ENCODE assay signal across 1 cellular context in the genomic region with DNA sequence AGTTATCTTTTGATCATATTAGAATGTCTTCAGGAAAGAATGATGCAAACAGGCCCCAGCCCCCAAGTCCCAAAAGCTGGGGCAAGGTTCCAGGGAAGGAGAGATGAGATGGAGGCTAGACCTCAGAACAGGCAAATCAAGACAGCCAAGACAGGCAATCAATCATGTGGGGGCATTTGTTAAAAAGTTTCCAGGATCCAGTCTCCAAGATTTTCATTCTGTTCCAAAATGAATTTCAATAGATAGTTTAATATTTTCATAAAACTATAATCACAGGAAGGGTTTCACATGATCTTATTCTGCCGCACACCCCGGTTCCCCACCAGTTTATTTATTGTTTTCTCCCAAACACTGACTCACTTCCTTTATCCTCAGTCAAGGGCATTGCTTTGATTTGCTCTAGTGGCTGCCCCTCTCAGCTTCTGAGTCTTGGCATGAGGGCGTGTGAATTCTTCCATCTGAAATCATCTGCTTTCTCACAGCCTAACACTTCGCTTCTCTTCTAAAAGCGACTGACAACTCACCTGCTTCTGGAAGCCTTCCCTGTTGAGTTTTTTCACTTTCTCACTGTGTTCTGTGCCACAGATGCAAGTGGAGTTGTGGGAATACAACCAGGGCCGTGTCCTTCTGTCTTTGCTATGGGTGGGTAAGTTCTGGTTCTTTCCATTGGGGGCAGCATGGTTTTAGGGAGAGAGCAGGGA.
A peak's percentile ranks its signal among the peaks of the same experiment; 100 is the strongest.
TF ChIP-seq lines count a peak whose summit lies in the region.

No MANE protein-coding gene starts in this region.

TF ChIP-seq in HepG2, 621 proteins besides CTCF, POLR2A, EP300 and RAD21 (continued from another document and continues in another):
- TF ChIP-seq SRSF4 (IDR thresholded peaks at IDR 0.05; ENCODE audit: low read depth, low read length, poor library complexity, severe bottlenecking): no peak
- TF ChIP-seq, protein P1, sequence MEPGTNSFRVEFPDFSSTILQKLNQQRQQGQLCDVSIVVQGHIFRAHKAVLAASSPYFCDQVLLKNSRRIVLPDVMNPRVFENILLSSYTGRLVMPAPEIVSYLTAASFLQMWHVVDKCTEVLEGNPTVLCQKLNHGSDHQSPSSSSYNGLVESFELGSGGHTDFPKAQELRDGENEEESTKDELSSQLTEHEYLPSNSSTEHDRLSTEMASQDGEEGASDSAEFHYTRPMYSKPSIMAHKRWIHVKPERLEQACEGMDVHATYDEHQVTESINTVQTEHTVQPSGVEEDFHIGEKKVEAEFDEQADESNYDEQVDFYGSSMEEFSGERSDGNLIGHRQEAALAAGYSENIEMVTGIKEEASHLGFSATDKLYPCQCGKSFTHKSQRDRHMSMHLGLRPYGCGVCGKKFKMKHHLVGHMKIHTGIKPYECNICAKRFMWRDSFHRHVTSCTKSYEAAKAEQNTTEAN (CRISPR knock-in tag; conservative IDR thresholded peaks at IDR 0.05): 0 out of 2 replicates have a peak, but pooled peaks have one; percentile 54
- TF ChIP-seq, protein P2, sequence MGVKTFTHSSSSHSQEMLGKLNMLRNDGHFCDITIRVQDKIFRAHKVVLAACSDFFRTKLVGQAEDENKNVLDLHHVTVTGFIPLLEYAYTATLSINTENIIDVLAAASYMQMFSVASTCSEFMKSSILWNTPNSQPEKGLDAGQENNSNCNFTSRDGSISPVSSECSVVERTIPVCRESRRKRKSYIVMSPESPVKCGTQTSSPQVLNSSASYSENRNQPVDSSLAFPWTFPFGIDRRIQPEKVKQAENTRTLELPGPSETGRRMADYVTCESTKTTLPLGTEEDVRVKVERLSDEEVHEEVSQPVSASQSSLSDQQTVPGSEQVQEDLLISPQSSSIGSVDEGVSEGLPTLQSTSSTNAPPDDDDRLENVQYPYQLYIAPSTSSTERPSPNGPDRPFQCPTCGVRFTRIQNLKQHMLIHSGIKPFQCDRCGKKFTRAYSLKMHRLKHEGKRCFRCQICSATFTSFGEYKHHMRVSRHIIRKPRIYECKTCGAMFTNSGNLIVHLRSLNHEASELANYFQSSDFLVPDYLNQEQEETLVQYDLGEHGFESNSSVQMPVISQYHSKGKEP (CRISPR knock-in tag; IDR thresholded peaks at IDR 0.05): no peak
- TF ChIP-seq, protein P3, sequence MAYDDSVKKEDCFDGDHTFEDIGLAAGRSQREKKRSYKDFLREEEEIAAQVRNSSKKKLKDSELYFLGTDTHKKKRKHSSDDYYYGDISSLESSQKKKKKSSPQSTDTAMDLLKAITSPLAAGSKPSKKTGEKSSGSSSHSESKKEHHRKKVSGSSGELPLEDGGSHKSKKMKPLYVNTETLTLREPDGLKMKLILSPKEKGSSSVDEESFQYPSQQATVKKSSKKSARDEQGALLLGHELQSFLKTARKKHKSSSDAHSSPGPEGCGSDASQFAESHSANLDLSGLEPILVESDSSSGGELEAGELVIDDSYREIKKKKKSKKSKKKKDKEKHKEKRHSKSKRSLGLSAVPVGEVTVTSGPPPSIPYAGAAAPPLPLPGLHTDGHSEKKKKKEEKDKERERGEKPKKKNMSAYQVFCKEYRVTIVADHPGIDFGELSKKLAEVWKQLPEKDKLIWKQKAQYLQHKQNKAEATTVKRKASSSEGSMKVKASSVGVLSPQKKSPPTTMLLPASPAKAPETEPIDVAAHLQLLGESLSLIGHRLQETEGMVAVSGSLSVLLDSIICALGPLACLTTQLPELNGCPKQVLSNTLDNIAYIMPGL (CRISPR knock-in tag; IDR thresholded peaks at IDR 0.05; ENCODE audit: borderline replicate concordance in 1 of 2, low read depth in 1 of 2): peak; percentile 85 to 91; a peak in 3 of 4 replicates
- peak; percentile 52; the same call in 1 of the 2 replicates for TF ChIP-seq KLF12 (CRISPR knock-in tag; IDR thresholded peaks at IDR 0.05; ENCODE audit: borderline replicate concordance)
- no peak for TF ChIP-seq ZNF839 (CRISPR knock-in tag; IDR thresholded peaks at IDR 0.05; ENCODE audit: borderline replicate concordance)
- no peak for TF ChIP-seq ZNF737 (CRISPR knock-in tag; IDR thresholded peaks at IDR 0.05; ENCODE audit: borderline replicate concordance)
- no peak for TF ChIP-seq TSC22D2 (CRISPR knock-in tag; IDR thresholded peaks at IDR 0.05; ENCODE audit: borderline replicate concordance)
- TF ChIP-seq ZNF124 (CRISPR knock-in tag; IDR thresholded peaks at IDR 0.05): peak; percentile 13; the same call in 1 of the 2 replicates
- no peak for TF ChIP-seq FOXC1 (CRISPR knock-in tag; IDR thresholded peaks at IDR 0.05; ENCODE audit: borderline replicate concordance)
- TF ChIP-seq ELF3 (CRISPR knock-in tag; IDR thresholded peaks at IDR 0.05): peak; percentile 76
- TF ChIP-seq, protein P4, sequence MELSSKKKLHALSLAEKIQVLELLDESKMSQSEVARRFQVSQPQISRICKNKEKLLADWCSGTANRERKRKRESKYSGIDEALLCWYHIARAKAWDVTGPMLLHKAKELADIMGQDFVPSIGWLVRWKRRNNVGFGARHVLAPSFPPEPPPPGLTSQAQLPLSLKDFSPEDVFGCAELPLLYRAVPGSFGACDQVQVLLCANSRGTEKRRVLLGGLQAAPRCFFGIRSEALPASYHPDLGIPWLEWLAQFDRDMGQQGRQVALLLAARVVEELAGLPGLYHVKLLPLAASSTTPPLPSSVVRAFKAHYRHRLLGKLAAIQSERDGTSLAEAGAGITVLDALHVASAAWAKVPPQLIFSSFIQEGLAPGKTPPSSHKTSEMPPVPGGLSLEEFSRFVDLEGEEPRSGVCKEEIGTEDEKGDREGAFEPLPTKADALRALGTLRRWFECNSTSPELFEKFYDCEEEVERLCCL (CRISPR knock-in tag; IDR thresholded peaks at IDR 0.05; ENCODE audit: borderline replicate concordance): no peak
- TF ChIP-seq, protein P5, sequence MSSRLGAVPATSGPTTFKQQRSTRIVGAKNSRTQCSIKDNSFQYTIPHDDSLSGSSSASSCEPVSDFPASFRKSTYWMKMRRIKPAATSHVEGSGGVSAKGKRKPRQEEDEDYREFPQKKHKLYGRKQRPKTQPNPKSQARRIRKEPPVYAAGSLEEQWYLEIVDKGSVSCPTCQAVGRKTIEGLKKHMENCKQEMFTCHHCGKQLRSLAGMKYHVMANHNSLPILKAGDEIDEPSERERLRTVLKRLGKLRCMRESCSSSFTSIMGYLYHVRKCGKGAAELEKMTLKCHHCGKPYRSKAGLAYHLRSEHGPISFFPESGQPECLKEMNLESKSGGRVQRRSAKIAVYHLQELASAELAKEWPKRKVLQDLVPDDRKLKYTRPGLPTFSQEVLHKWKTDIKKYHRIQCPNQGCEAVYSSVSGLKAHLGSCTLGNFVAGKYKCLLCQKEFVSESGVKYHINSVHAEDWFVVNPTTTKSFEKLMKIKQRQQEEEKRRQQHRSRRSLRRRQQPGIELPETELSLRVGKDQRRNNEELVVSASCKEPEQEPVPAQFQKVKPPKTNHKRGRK (CRISPR knock-in tag; IDR thresholded peaks at IDR 0.05): peak; percentile 22; the same call in 1 of the 2 replicates
- peak; percentile 51 for TF ChIP-seq THAP11 (CRISPR knock-in tag; IDR thresholded peaks at IDR 0.05)
- no peak for TF ChIP-seq SNAPC2 (CRISPR knock-in tag; IDR thresholded peaks at IDR 0.05)
- TF ChIP-seq ZNF841 (CRISPR knock-in tag; IDR thresholded peaks at IDR 0.05; ENCODE audit: borderline replicate concordance): no peak
- no peak for TF ChIP-seq ZNF782 (CRISPR knock-in tag; IDR thresholded peaks at IDR 0.05; ENCODE audit: borderline replicate concordance)
- TF ChIP-seq HNF4G (IDR thresholded peaks at IDR 0.05; ENCODE audit: borderline replicate concordance, low read depth, low read length): no peak
- TF ChIP-seq HNF4G (CRISPR knock-in tag; IDR thresholded peaks at IDR 0.05; ENCODE audit: borderline replicate concordance, low read depth): no peak
- no peak for TF ChIP-seq TOPORS (CRISPR knock-in tag; IDR thresholded peaks at IDR 0.05)
- TF ChIP-seq, protein P6, sequence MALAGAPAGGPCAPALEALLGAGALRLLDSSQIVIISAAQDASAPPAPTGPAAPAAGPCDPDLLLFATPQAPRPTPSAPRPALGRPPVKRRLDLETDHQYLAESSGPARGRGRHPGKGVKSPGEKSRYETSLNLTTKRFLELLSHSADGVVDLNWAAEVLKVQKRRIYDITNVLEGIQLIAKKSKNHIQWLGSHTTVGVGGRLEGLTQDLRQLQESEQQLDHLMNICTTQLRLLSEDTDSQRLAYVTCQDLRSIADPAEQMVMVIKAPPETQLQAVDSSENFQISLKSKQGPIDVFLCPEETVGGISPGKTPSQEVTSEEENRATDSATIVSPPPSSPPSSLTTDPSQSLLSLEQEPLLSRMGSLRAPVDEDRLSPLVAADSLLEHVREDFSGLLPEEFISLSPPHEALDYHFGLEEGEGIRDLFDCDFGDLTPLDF (CRISPR knock-in tag; IDR thresholded peaks at IDR 0.05): no peak; the same call in 1 of the 2 replicates
- no peak for TF ChIP-seq SETDB1 (CRISPR knock-in tag; IDR thresholded peaks at IDR 0.05; ENCODE audit: borderline replicate concordance)
- TF ChIP-seq, protein P7, sequence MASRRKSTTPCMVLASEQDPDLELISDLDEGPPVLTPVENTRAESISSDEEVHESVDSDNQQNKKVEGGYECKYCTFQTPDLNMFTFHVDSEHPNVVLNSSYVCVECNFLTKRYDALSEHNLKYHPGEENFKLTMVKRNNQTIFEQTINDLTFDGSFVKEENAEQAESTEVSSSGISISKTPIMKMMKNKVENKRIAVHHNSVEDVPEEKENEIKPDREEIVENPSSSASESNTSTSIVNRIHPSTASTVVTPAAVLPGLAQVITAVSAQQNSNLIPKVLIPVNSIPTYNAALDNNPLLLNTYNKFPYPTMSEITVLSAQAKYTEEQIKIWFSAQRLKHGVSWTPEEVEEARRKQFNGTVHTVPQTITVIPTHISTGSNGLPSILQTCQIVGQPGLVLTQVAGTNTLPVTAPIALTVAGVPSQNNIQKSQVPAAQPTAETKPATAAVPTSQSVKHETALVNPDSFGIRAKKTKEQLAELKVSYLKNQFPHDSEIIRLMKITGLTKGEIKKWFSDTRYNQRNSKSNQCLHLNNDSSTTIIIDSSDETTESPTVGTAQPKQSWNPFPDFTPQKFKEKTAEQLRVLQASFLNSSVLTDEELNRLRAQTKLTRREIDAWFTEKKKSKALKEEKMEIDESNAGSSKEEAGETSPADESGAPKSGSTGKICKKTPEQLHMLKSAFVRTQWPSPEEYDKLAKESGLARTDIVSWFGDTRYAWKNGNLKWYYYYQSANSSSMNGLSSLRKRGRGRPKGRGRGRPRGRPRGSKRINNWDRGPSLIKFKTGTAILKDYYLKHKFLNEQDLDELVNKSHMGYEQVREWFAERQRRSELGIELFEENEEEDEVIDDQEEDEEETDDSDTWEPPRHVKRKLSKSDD (CRISPR knock-in tag; IDR thresholded peaks at IDR 0.05; ENCODE audit: low read depth): 0 out of 2 replicates have a peak, but pooled peaks have one; percentile 36
- TF ChIP-seq U2AF2 (IDR thresholded peaks at IDR 0.05; ENCODE audit: low read depth, low read length): no peak
- TF ChIP-seq, protein P8, sequence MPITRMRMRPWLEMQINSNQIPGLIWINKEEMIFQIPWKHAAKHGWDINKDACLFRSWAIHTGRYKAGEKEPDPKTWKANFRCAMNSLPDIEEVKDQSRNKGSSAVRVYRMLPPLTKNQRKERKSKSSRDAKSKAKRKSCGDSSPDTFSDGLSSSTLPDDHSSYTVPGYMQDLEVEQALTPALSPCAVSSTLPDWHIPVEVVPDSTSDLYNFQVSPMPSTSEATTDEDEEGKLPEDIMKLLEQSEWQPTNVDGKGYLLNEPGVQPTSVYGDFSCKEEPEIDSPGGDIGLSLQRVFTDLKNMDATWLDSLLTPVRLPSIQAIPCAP (CRISPR knock-in tag; IDR thresholded peaks at IDR 0.05; ENCODE audit: low read depth): no peak
- TF ChIP-seq ZBTB7B (CRISPR knock-in tag; IDR thresholded peaks at IDR 0.05): 0 out of 2 replicates have a peak, but pooled peaks have one; percentile 52
- no peak for TF ChIP-seq ZNF720 (CRISPR knock-in tag; IDR thresholded peaks at IDR 0.05)
- TF ChIP-seq GTF3A (CRISPR knock-in tag; conservative IDR thresholded peaks at IDR 0.05): no peak
- TF ChIP-seq, protein P9, sequence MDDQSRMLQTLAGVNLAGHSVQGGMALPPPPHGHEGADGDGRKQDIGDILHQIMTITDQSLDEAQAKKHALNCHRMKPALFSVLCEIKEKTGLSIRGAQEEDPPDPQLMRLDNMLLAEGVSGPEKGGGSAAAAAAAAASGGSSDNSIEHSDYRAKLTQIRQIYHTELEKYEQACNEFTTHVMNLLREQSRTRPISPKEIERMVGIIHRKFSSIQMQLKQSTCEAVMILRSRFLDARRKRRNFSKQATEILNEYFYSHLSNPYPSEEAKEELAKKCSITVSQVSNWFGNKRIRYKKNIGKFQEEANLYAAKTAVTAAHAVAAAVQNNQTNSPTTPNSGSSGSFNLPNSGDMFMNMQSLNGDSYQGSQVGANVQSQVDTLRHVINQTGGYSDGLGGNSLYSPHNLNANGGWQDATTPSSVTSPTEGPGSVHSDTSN (CRISPR knock-in tag; IDR thresholded peaks at IDR 0.05; ENCODE audit: borderline replicate concordance): no peak
- TF ChIP-seq NFKBIZ (CRISPR knock-in tag; IDR thresholded peaks at IDR 0.05): no peak
- TF ChIP-seq, protein P10, sequence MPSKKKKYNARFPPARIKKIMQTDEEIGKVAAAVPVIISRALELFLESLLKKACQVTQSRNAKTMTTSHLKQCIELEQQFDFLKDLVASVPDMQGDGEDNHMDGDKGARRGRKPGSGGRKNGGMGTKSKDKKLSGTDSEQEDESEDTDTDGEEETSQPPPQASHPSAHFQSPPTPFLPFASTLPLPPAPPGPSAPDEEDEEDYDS (CRISPR knock-in tag; IDR thresholded peaks at IDR 0.05): peak; percentile 64; the same call in 1 of the 2 replicates
- no peak for TF ChIP-seq KDM5A (IDR thresholded peaks at IDR 0.05; ENCODE audit: borderline replicate concordance, low read length)
- peak; percentile 45; the same call in 1 of the 2 replicates for TF ChIP-seq MIXL1 (CRISPR knock-in tag; IDR thresholded peaks at IDR 0.05)
- TF ChIP-seq, protein P11, sequence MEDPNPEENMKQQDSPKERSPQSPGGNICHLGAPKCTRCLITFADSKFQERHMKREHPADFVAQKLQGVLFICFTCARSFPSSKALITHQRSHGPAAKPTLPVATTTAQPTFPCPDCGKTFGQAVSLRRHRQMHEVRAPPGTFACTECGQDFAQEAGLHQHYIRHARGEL (CRISPR knock-in tag; IDR thresholded peaks at IDR 0.05): no peak
- TF ChIP-seq ZNF788 (CRISPR knock-in tag; IDR thresholded peaks at IDR 0.05; ENCODE audit: borderline replicate concordance): no peak
- no peak for TF ChIP-seq RFX5 (IDR thresholded peaks at IDR 0.05; ENCODE audit: low read depth, low read length)
- TF ChIP-seq ZNF572 (CRISPR knock-in tag; IDR thresholded peaks at IDR 0.05): no peak
- no peak for TF ChIP-seq ZNF672 (CRISPR knock-in tag; IDR thresholded peaks at IDR 0.05)
- no peak for TF ChIP-seq KLF13 (CRISPR knock-in tag; IDR thresholded peaks at IDR 0.05)
- TF ChIP-seq, protein P12, sequence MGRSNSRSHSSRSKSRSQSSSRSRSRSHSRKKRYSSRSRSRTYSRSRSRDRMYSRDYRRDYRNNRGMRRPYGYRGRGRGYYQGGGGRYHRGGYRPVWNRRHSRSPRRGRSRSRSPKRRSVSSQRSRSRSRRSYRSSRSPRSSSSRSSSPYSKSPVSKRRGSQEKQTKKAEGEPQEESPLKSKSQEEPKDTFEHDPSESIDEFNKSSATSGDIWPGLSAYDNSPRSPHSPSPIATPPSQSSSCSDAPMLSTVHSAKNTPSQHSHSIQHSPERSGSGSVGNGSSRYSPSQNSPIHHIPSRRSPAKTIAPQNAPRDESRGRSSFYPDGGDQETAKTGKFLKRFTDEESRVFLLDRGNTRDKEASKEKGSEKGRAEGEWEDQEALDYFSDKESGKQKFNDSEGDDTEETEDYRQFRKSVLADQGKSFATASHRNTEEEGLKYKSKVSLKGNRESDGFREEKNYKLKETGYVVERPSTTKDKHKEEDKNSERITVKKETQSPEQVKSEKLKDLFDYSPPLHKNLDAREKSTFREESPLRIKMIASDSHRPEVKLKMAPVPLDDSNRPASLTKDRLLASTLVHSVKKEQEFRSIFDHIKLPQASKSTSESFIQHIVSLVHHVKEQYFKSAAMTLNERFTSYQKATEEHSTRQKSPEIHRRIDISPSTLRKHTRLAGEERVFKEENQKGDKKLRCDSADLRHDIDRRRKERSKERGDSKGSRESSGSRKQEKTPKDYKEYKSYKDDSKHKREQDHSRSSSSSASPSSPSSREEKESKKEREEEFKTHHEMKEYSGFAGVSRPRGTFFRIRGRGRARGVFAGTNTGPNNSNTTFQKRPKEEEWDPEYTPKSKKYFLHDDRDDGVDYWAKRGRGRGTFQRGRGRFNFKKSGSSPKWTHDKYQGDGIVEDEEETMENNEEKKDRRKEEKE (IDR thresholded peaks at IDR 0.05): no peak
